9 cellular contexts compared by ENCODE assay signal in genomic region chr20:57350726-57351041, GRCh38. TPM values are rescaled to one million over a fixed set of nuclear protein-coding genes. Genes with fewer than 3 reads are reported as not detected.
DNase-seq lines count a peak whose midpoint lies in the region; FAIRE-seq and TF ChIP-seq lines count a peak whose summit lies in the region.
"Not testable (repeated sequence)": the region's sequence is repeated elsewhere in the genome, so short reads cannot be mapped to it uniquely, and the experiment has no call there.
"Had no signal": no experiment of that assay in that cellular context is flagged by ENCODE, and none has a peak within 500 bp of the region (broad histone marks: within the 10 kb centered on the region; RNA-seq: fewer than 3 reads in every experiment).

No MANE protein-coding gene starts in this region.

- not testable (repeated sequence) for TF ChIP-seq CTCF in BE2C (IDR thresholded peaks at IDR 0.05; ENCODE audit: low read depth, low read length); ascending aorta (IDR thresholded peaks at IDR 0.05); epithelial cell of esophagus (IDR thresholded peaks at IDR 0.05; ENCODE audit: insufficient read depth, low read depth, low read length, missing control alignments); keratinocyte (optimal IDR thresholded peaks at IDR 0.05 in 1 of 3, IDR thresholded peaks at IDR 0.05 in 1 of 3, conservative IDR thresholded peaks at IDR 0.05 in 1 of 3; ENCODE audit: extremely low read depth in 1 of 3, insufficient read depth in 2 of 3, low read length in 3 of 3); neural progenitor cell (IDR thresholded peaks at IDR 0.05)

- H3K36me3 Mint-ChIP-seq in T-helper 1 cell treated with Interleukin-12 subunit alpha and Interleukin-12 subunit beta and Interleukin-4 antibody, amounts not matched to agents 30 μg/mL and 1 μg/mL, for 36 hours (ENCODE audit: low read depth) = peaks cover 19% of the 10 kb centered on the region
- peaks cover 15% of the 10 kb centered on the region for H3K36me3 Mint-ChIP-seq in neural progenitor cell

- FAIRE-seq in keratinocyte (lab: Jason Lieb, UNC) = not testable (repeated sequence)

- peak overlapping the region; percentile 90 for H3K27ac Mint-ChIP-seq in T-helper 1 cell treated with Interleukin-12 subunit alpha and Interleukin-12 subunit beta and Interleukin-4 antibody, amounts not matched to agents 30 μg/mL and 1 μg/mL, for 36 hours
- not testable (repeated sequence) for H3K27ac Mint-ChIP-seq in neural progenitor cell

- H3K4me3 ChIP-seq in BE2C (ENCODE audit: low read depth, low read length) = peak overlapping the region; percentile 98
- H3K4me3 ChIP-seq in HUES48 (ENCODE audit: low read depth, low read length) = peak overlapping the region; percentile 83
- H3K4me3 ChIP-seq in ascending aorta = peak overlapping the region; percentile 90 to 99
- peak overlapping the region; percentile 100 for H3K4me3 ChIP-seq in epithelial cell of esophagus (ENCODE audit: low read length)
- H3K4me3 ChIP-seq in keratinocyte (ENCODE audit: control insufficient read depth in 2 of 3, extremely low read depth in 1 of 3, insufficient read depth in 2 of 3, low read depth in 1 of 3, low read length in 3 of 3) = peak overlapping the region; percentile 65 to 96 (median 83)
- peak overlapping the region; percentile 91 for H3K4me3 ChIP-seq in neural progenitor cell
- H3K4me3 ChIP-seq in stomach smooth muscle (ENCODE audit: low read length in 2 of 2) = peak overlapping the region; percentile 97 to 100

- H2AFZ ChIP-seq in keratinocyte (ENCODE audit: control insufficient read depth, low read length) = peak overlapping the region; percentile 89
- H2AFZ ChIP-seq in neural progenitor cell (replicated peaks) = peak overlapping the region; percentile 83

- H3K9me1 ChIP-seq in keratinocyte (ENCODE audit: control insufficient read depth, extremely low read depth, insufficient read depth, low read length) = not testable (repeated sequence)

- H3K4me1 ChIP-seq in BE2C; HUES48 (ENCODE audit: control insufficient read depth, insufficient read depth, low read length); ascending aorta: not testable (repeated sequence)
- peaks cover 11% of the 10 kb centered on the region for H3K4me1 ChIP-seq in keratinocyte (ENCODE audit: control insufficient read depth, extremely low read depth, insufficient read depth, low read length)
- H3K4me1 ChIP-seq in neural progenitor cell = peaks cover 11% of the 10 kb centered on the region
- H3K4me1 ChIP-seq in stomach smooth muscle (ENCODE audit: control insufficient read depth, insufficient read depth, low read length) = peaks cover 10% of the 10 kb centered on the region

- H3K9me3 Mint-ChIP-seq in T-helper 1 cell treated with Interleukin-12 subunit alpha and Interleukin-12 subunit beta and Interleukin-4 antibody, amounts not matched to agents 30 μg/mL and 1 μg/mL, for 36 hours; neural progenitor cell: not testable (repeated sequence)

- H3K9me3 ChIP-seq in BE2C; HUES48 (ENCODE audit: control insufficient read depth, insufficient read depth, low read length); ascending aorta; keratinocyte (ENCODE audit: control insufficient read depth, low read depth, low read length); neural progenitor cell (ENCODE audit: low read depth); stomach smooth muscle (ENCODE audit: control insufficient read depth in 2 of 2, low read length in 2 of 2): not testable (repeated sequence)

- H3K27me3 Mint-ChIP-seq in T-helper 1 cell treated with Interleukin-12 subunit alpha and Interleukin-12 subunit beta and Interleukin-4 antibody, amounts not matched to agents 30 μg/mL and 1 μg/mL, for 36 hours (ENCODE audit: low read depth) = peaks cover 12% of the 10 kb centered on the region
- H3K27me3 Mint-ChIP-seq in neural progenitor cell (ENCODE audit: insufficient read depth, low read depth) = not testable (repeated sequence)

- dilution Hi-C loops in keratinocyte (cut with MboI; ENCODE audit: extremely low pct_ligation_motif_present, low sequenced_read_pairs) = not testable (repeated sequence)

- H3K4me2 ChIP-seq in keratinocyte (ENCODE audit: control insufficient read depth, extremely low read depth, insufficient read depth, low read depth, low read length) = not testable (repeated sequence)
- peak overlapping the region; percentile 98 for H3K4me2 ChIP-seq in neural progenitor cell

- H3K79me2 ChIP-seq in keratinocyte (ENCODE audit: control insufficient read depth, insufficient read depth, low read length) (peaks cover 31% of the 10 kb centered on the region), neural progenitor cell (ENCODE audit: low read depth) (peaks cover 46% of the 10 kb centered on the region)

- peak overlapping the region; percentile 95 for H3K4me3 Mint-ChIP-seq in T-helper 1 cell treated with Interleukin-12 subunit alpha and Interleukin-12 subunit beta and Interleukin-4 antibody, amounts not matched to agents 30 μg/mL and 1 μg/mL, for 36 hours
- peak overlapping the region; percentile 93 for H3K4me3 Mint-ChIP-seq in neural progenitor cell

- not testable (repeated sequence) for DNase-seq in BE2C; ascending aorta (ENCODE audit: low spot score in 2 of 2); epithelial cell of esophagus (ENCODE audit: low read depth); keratinocyte (ENCODE audit: low read depth, low spot score); neural progenitor cell (ENCODE audit: low spot score)

- peak overlapping the region; percentile 79 for H3K27ac ChIP-seq in HUES48 (ENCODE audit: low read depth, low read length)
- H3K27ac ChIP-seq in ascending aorta = peak overlapping the region; percentile 86 to 95
- H3K27ac ChIP-seq in keratinocyte (ENCODE audit: control insufficient read depth, insufficient read depth, low read length) = peak overlapping the region; percentile 91
- H3K27ac ChIP-seq in neural progenitor cell = not testable (repeated sequence)
- H3K27ac ChIP-seq in stomach smooth muscle (ENCODE audit: low read length) = peak overlapping the region; percentile 76

- H3K27me3 ChIP-seq in BE2C; HUES48 (ENCODE audit: control insufficient read depth, insufficient read depth, low read length); ascending aorta; keratinocyte (ENCODE audit: control insufficient read depth, extremely low read depth, insufficient read depth, low read length); neural progenitor cell; stomach smooth muscle (ENCODE audit: control insufficient read depth in 1 of 2, insufficient read depth in 2 of 2, low read length in 2 of 2): not testable (repeated sequence)

- not testable (repeated sequence) for H3K36me3 ChIP-seq in BE2C; HUES48 (ENCODE audit: control insufficient read depth, insufficient read depth, low read length)
- H3K36me3 ChIP-seq in ascending aorta (peaks cover 0 to 13% of the 10 kb centered on the region in 2 donors), keratinocyte (ENCODE audit: control insufficient read depth in 2 of 2, extremely low read depth in 1 of 2, insufficient read depth in 2 of 2, low read length in 2 of 2) (peaks cover 10 to 17% of the 10 kb centered on the region in 2 experiments), neural progenitor cell (peaks cover 14% of the 10 kb centered on the region), stomach smooth muscle (ENCODE audit: control insufficient read depth in 2 of 2, insufficient read depth in 2 of 2, low read length in 2 of 2) (peaks cover 19 to 20% of the 10 kb centered on the region in 2 donors)

- not testable (repeated sequence) for H4K20me1 ChIP-seq in keratinocyte (ENCODE audit: control insufficient read depth, extremely low read depth, insufficient read depth, low read length)
- H4K20me1 ChIP-seq in neural progenitor cell (ENCODE audit: low read depth) = peaks cover 21% of the 10 kb centered on the region

- H3K4me1 Mint-ChIP-seq in T-helper 1 cell treated with Interleukin-12 subunit alpha and Interleukin-12 subunit beta and Interleukin-4 antibody, amounts not matched to agents 30 μg/mL and 1 μg/mL, for 36 hours (ENCODE audit: low read depth) = peaks cover 21% of the 10 kb centered on the region
- H3K4me1 Mint-ChIP-seq in neural progenitor cell = peaks cover 10% of the 10 kb centered on the region

- peaks cover 17% of the 10 kb centered on the region for H3F3A ChIP-seq in neural progenitor cell (ENCODE audit: low read depth)

- intact Hi-C loops in ascending aorta (cut with DNase I) = loop anchor here (5.0 to 10.0 kb wide), 2 partner anchors 883 to 956 kb away; partner anchors contain the start of genes AURKA, CSTF1 and RTF2

- peak overlapping the region; percentile 93 for H3K9ac ChIP-seq in HUES48 (ENCODE audit: low read depth, low read length)
- peak overlapping the region; percentile 92 for H3K9ac ChIP-seq in keratinocyte (ENCODE audit: control insufficient read depth, extremely low read depth, insufficient read depth, low read length)
- not testable (repeated sequence) for H3K9ac ChIP-seq in neural progenitor cell
- H3K9ac ChIP-seq in stomach smooth muscle (ENCODE audit: low read length in 2 of 2) = peak overlapping the region in 1 of 2 donors; percentile 97

RNA-seq across cellular contexts. Expression of gene RAE1, which starts 0.4 kb away (rescaled TPM):
- polyA plus RNA-seq in BE2C (2012; ENCODE audit: insufficient read depth, insufficient read length, low read depth) = 75.8 TPM
- 9.5 TPM for total RNA-seq in ascending aorta
- polyA plus RNA-seq in keratinocyte = 18.7 to 57.4 TPM (median 32.4 TPM) in 3 replicates
- 19.2 TPM for polyA plus RNA-seq in keratinocyte (2011; ENCODE audit: low read depth)
- polyA plus RNA-seq in keratinocyte (2011; cell fraction: cytosol; rRNA removed) = 37.3 and 49.4 TPM in 2 replicates
- 89.4 and 97.6 TPM in 2 replicates for polyA plus RNA-seq in keratinocyte (2011; cell fraction: nucleus; rRNA removed)
- 29.6 and 35.0 TPM in 2 replicates for polyA plus RNA-seq in keratinocyte (2012; ENCODE audit: low replicate concordance)
- 12.9 to 42.4 TPM (median 21.6 TPM) in 3 replicates for polyA minus RNA-seq in keratinocyte
- 13.6 TPM for polyA minus RNA-seq in keratinocyte (2011; cell fraction: cytosol; rRNA and poly(A)+ RNA removed)
- polyA minus RNA-seq in keratinocyte (2011; cell fraction: nucleus; rRNA and poly(A)+ RNA removed) = 23.8 and 42.4 TPM in 2 replicates
- total RNA-seq in neural progenitor cell (ENCODE audit: low replicate concordance) = 50.2 and 77.6 TPM in 2 replicates

RNA-seq across cellular contexts. Expression of gene SPO11, which starts 21.1 kb away (rescaled TPM):
- polyA plus RNA-seq in BE2C (2012; ENCODE audit: insufficient read depth, insufficient read length, low read depth) = not detected
- total RNA-seq in ascending aorta (not detected), neural progenitor cell (ENCODE audit: low replicate concordance) (not detected in 2 replicates)
- polyA plus RNA-seq in keratinocyte = not detected in 3 replicates
- polyA plus RNA-seq in keratinocyte (2011; ENCODE audit: low read depth) = not detected
- polyA plus RNA-seq in keratinocyte (2011; cell fraction: cytosol; rRNA removed) = not detected in 2 replicates
- polyA plus RNA-seq in keratinocyte (2011; cell fraction: nucleus; rRNA removed) = not detected in 2 replicates
- not detected in 2 replicates for polyA plus RNA-seq in keratinocyte (2012; ENCODE audit: low replicate concordance)
- not detected in 3 replicates for polyA minus RNA-seq in keratinocyte
- polyA minus RNA-seq in keratinocyte (2011; cell fraction: cytosol; rRNA and poly(A)+ RNA removed) = not detected
- not detected in 2 replicates for polyA minus RNA-seq in keratinocyte (2011; cell fraction: nucleus; rRNA and poly(A)+ RNA removed)
- total RNA-seq: renal cortical epithelial cell had no signal

RNA-seq across cellular contexts. Expression of gene RBM38, which starts 40.5 kb away (rescaled TPM):
- 24.9 TPM for polyA plus RNA-seq in BE2C (2012; ENCODE audit: insufficient read depth, insufficient read length, low read depth)
- total RNA-seq in ascending aorta (24.6 TPM), neural progenitor cell (ENCODE audit: low replicate concordance) (26.6 and 53.4 TPM in 2 replicates)
- 5.1 to 6.7 TPM (median 5.7 TPM) in 3 replicates for polyA plus RNA-seq in keratinocyte
- 1.1 TPM for polyA plus RNA-seq in keratinocyte (2011; ENCODE audit: low read depth)
- 4.3 and 8.2 TPM in 2 replicates for polyA plus RNA-seq in keratinocyte (2011; cell fraction: cytosol; rRNA removed)
- polyA plus RNA-seq in keratinocyte (2011; cell fraction: nucleus; rRNA removed) = 5.3 and 7.9 TPM in 2 replicates
- 1.9 and 7.4 TPM in 2 replicates for polyA plus RNA-seq in keratinocyte (2012; ENCODE audit: low replicate concordance)
- 3.5 to 4.2 TPM (median 4.1 TPM) in 3 replicates for polyA minus RNA-seq in keratinocyte
- polyA minus RNA-seq in keratinocyte (2011; cell fraction: cytosol; rRNA and poly(A)+ RNA removed) = 18.4 TPM
- polyA minus RNA-seq in keratinocyte (2011; cell fraction: nucleus; rRNA and poly(A)+ RNA removed) = 2.7 and 3.7 TPM in 2 replicates
